ENCODE assay signal across 9 cellular contexts in the genomic region with DNA sequence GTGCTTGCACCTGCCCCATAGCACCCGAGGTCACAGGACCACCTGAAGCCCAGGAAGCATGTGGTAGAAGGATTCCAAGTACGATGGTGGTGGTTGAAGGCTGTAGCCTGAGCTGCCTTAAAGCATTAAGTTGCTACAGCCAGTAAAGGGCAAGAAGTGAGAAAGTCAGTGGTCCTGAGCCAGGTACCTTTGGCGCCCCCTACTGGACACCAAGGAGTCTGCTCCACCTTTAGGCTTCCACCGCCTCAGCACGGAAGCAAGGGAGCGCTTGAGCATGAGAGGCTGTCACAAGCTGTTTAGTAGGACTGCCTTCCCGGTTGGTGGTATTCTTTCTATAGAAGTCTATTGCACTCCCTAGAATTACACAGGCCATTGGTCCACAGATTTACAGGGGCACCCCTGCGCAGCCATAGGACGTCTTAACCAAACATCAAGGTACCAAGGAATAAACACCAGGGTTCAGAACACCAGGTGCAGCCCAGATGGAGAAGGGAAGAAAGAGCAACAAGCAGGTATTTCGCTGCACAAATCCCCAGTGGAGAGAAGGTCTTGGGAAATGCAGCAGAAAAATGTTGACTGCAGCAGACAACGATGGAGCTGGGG. TPM values are rescaled to one million over a fixed set of nuclear protein-coding genes. Genes with fewer than 3 reads are reported as not detected.
DNase-seq lines count a peak whose midpoint lies in the region; ATAC-seq, FAIRE-seq and TF ChIP-seq lines count a peak whose summit lies in the region.
"Had no signal": no experiment of that assay in that cellular context is flagged by ENCODE, and none has a peak within 500 bp of the region (broad histone marks: within the 10 kb centered on the region; RNA-seq: fewer than 3 reads in every experiment).

No MANE protein-coding gene starts in this region.

- ATAC-seq in WTC11 (peak; percentile 55), HG02852 (IDR thresholded peaks at IDR 0.05; ENCODE audit: unreplicated experiment) (no peak)

- no peak overlapping the region for H3K4me3 ChIP-seq in A673 (ENCODE audit: low read depth, low read length, poor library complexity, severe bottlenecking)
- H3K4me3 ChIP-seq in bronchial epithelial cell (ENCODE audit: low read depth, low read length) = no peak overlapping the region
- H3K4me3 ChIP-seq: ovary had no signal

- no peaks in the 10 kb centered on the region for H3K9me3 Mint-ChIP-seq in WTC11

- peaks cover 26% of the 10 kb centered on the region for H3K4me1 Mint-ChIP-seq in WTC11

- H3K27ac ChIP-seq in A673 (ENCODE audit: low read depth, low read length, poor library complexity, severe bottlenecking) = no peak overlapping the region
- H3K27ac ChIP-seq: ovary had no signal

- no peak for FAIRE-seq in bronchial epithelial cell (lab: Jason Lieb, UNC)

- CTCF ChIA-PET in A673 (lab: Charles Lee) (interaction anchor here (0.6 to 1.6 kb wide), 4 partner anchors 9 to 113 kb away, joined by 3 to 7 read pairs (median 5); no protein-coding TSS in a partner anchor), WTC11 (lab: Charles Lee) (interaction anchor here (0.6 to 8.1 kb wide), 53 partner anchors 9 to 366 kb away, joined by 3 to 119 read pairs (median 5); a partner anchor contains a TSS)

- BruUV-seq in A673 (replicated peaks; lab: Mats Ljungman, UMichigan) = no TSS peak

- no peaks in the 10 kb centered on the region for H3K9me3 ChIP-seq in A673 (ENCODE audit: low read depth, low read length, poor library complexity, severe bottlenecking)
- H3K9me3 ChIP-seq: ovary had no signal

- H3K27me3 ChIP-seq in A673 (replicated peaks; ENCODE audit: insufficient read depth, low read depth, low read length, poor library complexity) = peaks cover 90% of the 10 kb centered on the region
- peaks cover 26% of the 10 kb centered on the region for H3K27me3 ChIP-seq in bronchial epithelial cell (ENCODE audit: control insufficient read depth, insufficient read depth, low read length)
- H3K27me3 ChIP-seq: ovary had no signal

- peaks cover 68% of the 10 kb centered on the region for H3K27me3 Mint-ChIP-seq in WTC11 (ENCODE audit: low read depth)

- no peaks in the 10 kb centered on the region for H3K36me3 Mint-ChIP-seq in WTC11

- POLR2A ChIA-PET in A673 (lab: Charles Lee; ENCODE audit: low non-redundant PET) = no interaction called here
- POLR2A ChIA-PET in WTC11 (lab: Charles Lee) = interaction anchor here (0.7 to 1.2 kb wide), 2 partner anchors 9 to 13 kb away, joined by 3 to 4 read pairs; no protein-coding TSS in a partner anchor

- peak; percentile 76 for DNase-seq in A673 (ENCODE audit: low spot score)
- DNase-seq in GM13976 (ENCODE audit: low spot score) = peak; percentile 88
- peak; percentile 57 for DNase-seq in NCI-H1105 (lab: John Stamatoyannopoulos, UW)
- peak; percentile 87 for DNase-seq in WTC11 (ENCODE audit: low spot score)
- DNase-seq in bronchial epithelial cell (ENCODE audit: low read depth) = peak; percentile 36
- peak; percentile 88 for DNase-seq in left kidney (ENCODE audit: low read depth, low spot score)
- peak; percentile 12 to 57 (median 28) for DNase-seq in stimulated activated CD4-positive, alpha-beta T cell treated with anti-CD3 and anti-CD28 coated beads, TNF-alpha, amount 100 ng/mL, for 24 hours (ENCODE audit: low read depth in 3 of 3)

- H3K36me3 ChIP-seq in A673 (ENCODE audit: insufficient read depth, low read length, poor library complexity, severe bottlenecking) = no peaks in the 10 kb centered on the region
- H3K36me3 ChIP-seq in bronchial epithelial cell (ENCODE audit: control insufficient read depth, insufficient read depth, low read length) = no peaks in the 10 kb centered on the region
- H3K36me3 ChIP-seq: ovary had no signal

- in situ Hi-C loops in GM13976 (cut with MboI; ENCODE audit: low sequenced_read_pairs, unreplicated experiment) = no loop called here

- TF ChIP-seq CTCF in A673 (conservative IDR thresholded peaks at IDR 0.05; ENCODE audit: low read depth, low read length) = peak; percentile 90
- TF ChIP-seq CTCF in GM13976 (IDR thresholded peaks at IDR 0.05; ENCODE audit: borderline replicate concordance, control extremely low read depth, extremely low read depth, insufficient read depth, missing control alignments) = peak; percentile 70
- peak; percentile 97 for TF ChIP-seq CTCF in WTC11 (IDR thresholded peaks at IDR 0.05)
- TF ChIP-seq CTCF in bronchial epithelial cell (IDR thresholded peaks at IDR 0.05; ENCODE audit: insufficient read depth, low read length, severe bottlenecking) = peak; percentile 87

- H3K27ac Mint-ChIP-seq in WTC11 = no peak overlapping the region

- intact Hi-C loops in A673 (cut with micrococcal nuclease; ENCODE audit: unreplicated experiment) = loop anchor here (5.0 kb wide), 1 partner anchor 116 kb away; no protein-coding TSS in a partner anchor

- peaks cover 9% of the 10 kb centered on the region for H3K4me1 ChIP-seq in A673 (ENCODE audit: insufficient read depth, low read length, poor library complexity, severe bottlenecking)

- peak overlapping the region; percentile 52 for H3K4me3 Mint-ChIP-seq in WTC11

TF ChIP-seq in WTC11, 78 proteins besides CTCF, POLR2A, EP300 and RAD21 (continues in another document):
- TF ChIP-seq JAZF1 (CRISPR knock-in tag; IDR thresholded peaks at IDR 0.05) = no peak
- TF ChIP-seq, protein P1, sequence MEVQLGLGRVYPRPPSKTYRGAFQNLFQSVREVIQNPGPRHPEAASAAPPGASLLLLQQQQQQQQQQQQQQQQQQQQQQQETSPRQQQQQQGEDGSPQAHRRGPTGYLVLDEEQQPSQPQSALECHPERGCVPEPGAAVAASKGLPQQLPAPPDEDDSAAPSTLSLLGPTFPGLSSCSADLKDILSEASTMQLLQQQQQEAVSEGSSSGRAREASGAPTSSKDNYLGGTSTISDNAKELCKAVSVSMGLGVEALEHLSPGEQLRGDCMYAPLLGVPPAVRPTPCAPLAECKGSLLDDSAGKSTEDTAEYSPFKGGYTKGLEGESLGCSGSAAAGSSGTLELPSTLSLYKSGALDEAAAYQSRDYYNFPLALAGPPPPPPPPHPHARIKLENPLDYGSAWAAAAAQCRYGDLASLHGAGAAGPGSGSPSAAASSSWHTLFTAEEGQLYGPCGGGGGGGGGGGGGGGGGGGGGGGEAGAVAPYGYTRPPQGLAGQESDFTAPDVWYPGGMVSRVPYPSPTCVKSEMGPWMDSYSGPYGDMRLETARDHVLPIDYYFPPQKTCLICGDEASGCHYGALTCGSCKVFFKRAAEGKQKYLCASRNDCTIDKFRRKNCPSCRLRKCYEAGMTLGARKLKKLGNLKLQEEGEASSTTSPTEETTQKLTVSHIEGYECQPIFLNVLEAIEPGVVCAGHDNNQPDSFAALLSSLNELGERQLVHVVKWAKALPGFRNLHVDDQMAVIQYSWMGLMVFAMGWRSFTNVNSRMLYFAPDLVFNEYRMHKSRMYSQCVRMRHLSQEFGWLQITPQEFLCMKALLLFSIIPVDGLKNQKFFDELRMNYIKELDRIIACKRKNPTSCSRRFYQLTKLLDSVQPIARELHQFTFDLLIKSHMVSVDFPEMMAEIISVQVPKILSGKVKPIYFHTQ (CRISPR knock-in tag; IDR thresholded peaks at IDR 0.05) = no peak
- no peak for TF ChIP-seq ATF1 (CRISPR knock-in tag; IDR thresholded peaks at IDR 0.05)
- TF ChIP-seq, protein P2, sequence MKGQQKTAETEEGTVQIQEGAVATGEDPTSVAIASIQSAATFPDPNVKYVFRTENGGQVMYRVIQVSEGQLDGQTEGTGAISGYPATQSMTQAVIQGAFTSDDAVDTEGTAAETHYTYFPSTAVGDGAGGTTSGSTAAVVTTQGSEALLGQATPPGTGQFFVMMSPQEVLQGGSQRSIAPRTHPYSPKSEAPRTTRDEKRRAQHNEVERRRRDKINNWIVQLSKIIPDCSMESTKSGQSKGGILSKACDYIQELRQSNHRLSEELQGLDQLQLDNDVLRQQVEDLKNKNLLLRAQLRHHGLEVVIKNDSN (CRISPR knock-in tag; IDR thresholded peaks at IDR 0.05) = no peak
- TF ChIP-seq SMAD4 (CRISPR knock-in tag; IDR thresholded peaks at IDR 0.05) = no peak
- no peak for TF ChIP-seq TP53 (CRISPR knock-in tag; IDR thresholded peaks at IDR 0.05)
- TF ChIP-seq ETV6 (CRISPR knock-in tag; IDR thresholded peaks at IDR 0.05) = no peak
- TF ChIP-seq NR2C2 (CRISPR knock-in tag; IDR thresholded peaks at IDR 0.05) = no peak
- TF ChIP-seq NR3C1 (CRISPR knock-in tag; conservative IDR thresholded peaks at IDR 0.05; ENCODE audit: low read depth) = no peak
- TF ChIP-seq ZNF317 (CRISPR knock-in tag; IDR thresholded peaks at IDR 0.05; ENCODE audit: borderline replicate concordance, low read depth) = no peak
- TF ChIP-seq SMAD3 (CRISPR knock-in tag; IDR thresholded peaks at IDR 0.05; ENCODE audit: borderline replicate concordance) = no peak
- no peak for TF ChIP-seq JUN (CRISPR knock-in tag; IDR thresholded peaks at IDR 0.05)
- no peak for TF ChIP-seq ZNF416 (CRISPR knock-in tag; IDR thresholded peaks at IDR 0.05)
- TF ChIP-seq TEAD4 (CRISPR knock-in tag; IDR thresholded peaks at IDR 0.05) = no peak
- TF ChIP-seq, protein P3, sequence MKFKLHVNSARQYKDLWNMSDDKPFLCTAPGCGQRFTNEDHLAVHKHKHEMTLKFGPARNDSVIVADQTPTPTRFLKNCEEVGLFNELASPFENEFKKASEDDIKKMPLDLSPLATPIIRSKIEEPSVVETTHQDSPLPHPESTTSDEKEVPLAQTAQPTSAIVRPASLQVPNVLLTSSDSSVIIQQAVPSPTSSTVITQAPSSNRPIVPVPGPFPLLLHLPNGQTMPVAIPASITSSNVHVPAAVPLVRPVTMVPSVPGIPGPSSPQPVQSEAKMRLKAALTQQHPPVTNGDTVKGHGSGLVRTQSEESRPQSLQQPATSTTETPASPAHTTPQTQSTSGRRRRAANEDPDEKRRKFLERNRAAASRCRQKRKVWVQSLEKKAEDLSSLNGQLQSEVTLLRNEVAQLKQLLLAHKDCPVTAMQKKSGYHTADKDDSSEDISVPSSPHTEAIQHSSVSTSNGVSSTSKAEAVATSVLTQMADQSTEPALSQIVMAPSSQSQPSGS (CRISPR knock-in tag; IDR thresholded peaks at IDR 0.05; ENCODE audit: borderline replicate concordance, low read depth) = no peak
- no peak for TF ChIP-seq SOX15 (CRISPR knock-in tag; IDR thresholded peaks at IDR 0.05)
- TF ChIP-seq, protein P4, sequence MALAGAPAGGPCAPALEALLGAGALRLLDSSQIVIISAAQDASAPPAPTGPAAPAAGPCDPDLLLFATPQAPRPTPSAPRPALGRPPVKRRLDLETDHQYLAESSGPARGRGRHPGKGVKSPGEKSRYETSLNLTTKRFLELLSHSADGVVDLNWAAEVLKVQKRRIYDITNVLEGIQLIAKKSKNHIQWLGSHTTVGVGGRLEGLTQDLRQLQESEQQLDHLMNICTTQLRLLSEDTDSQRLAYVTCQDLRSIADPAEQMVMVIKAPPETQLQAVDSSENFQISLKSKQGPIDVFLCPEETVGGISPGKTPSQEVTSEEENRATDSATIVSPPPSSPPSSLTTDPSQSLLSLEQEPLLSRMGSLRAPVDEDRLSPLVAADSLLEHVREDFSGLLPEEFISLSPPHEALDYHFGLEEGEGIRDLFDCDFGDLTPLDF (CRISPR knock-in tag; IDR thresholded peaks at IDR 0.05) = no peak
- TF ChIP-seq MYBL2 (CRISPR knock-in tag; IDR thresholded peaks at IDR 0.05) = no peak
- TF ChIP-seq ZNF219 (CRISPR knock-in tag; IDR thresholded peaks at IDR 0.05; ENCODE audit: borderline replicate concordance) = no peak

RNA-seq across cellular contexts. Expression of a gene that starts 2.2 kb away (rescaled TPM):
- total RNA-seq in A673 (2021) (not detected in 2 replicates), WTC11 (2021) (1.1 to 1.7 TPM (median 1.2 TPM) in 3 replicates), bronchial epithelial cell (not detected in 2 replicates)

Comparison
In these comparisons a context has a peak if more than half of its experiments do, and no peak if none do; other contexts are left out.
1. DNase-seq: peak in every context shown above with its lines; median percentile 88 in GM13976; 88 in left kidney; 87 in WTC11; 76 in A673; 57 in NCI-H1105; 36 in bronchial epithelial cell; 28 in stimulated activated CD4-positive, alpha-beta T cell treated with anti-CD3 and anti-CD28 coated beads, TNF-alpha, amount 100 ng/mL, for 24 hours.